ENCODE assay signal across 21 cellular contexts in genomic region chr2:14182227-14182946, GRCh38.
"Had no signal": no experiment of that assay in that cellular context is flagged by ENCODE, and none has a peak within 500 bp of the region (broad histone marks: within the 10 kb centered on the region; RNA-seq: fewer than 3 reads in every experiment).

No MANE protein-coding gene starts in this region.

- H3K27ac ChIP-seq: esophagus muscularis mucosa, foreskin keratinocyte, heart right ventricle, neutrophil, prostate gland, testis, transverse colon, uterus had no signal

- H3K4me1 ChIP-seq: esophagus muscularis mucosa, foreskin keratinocyte, heart right ventricle, prostate gland, testis, transverse colon, uterus had no signal

- ATAC-seq: activated T-cell treated with anti-CD3 and anti-CD28 coated beads, Interleukin-2, amount 50 U/mL, for 4 hours; foreskin keratinocyte; stimulated activated naive CD8-positive, alpha-beta T cell treated with anti-CD3 and anti-CD28 coated beads, Interleukin-15, Interleukin-2, amounts not matched to agents 100 U/mL and 50 U/mL, for 24 hours; WTC11 had no signal

- H3K4me3 ChIP-seq: esophagus muscularis mucosa, heart right ventricle, prostate gland, smooth muscle cell, testis, transverse colon, uterus had no signal

- H3K36me3 ChIP-seq: esophagus muscularis mucosa, heart right ventricle, neutrophil, prostate gland, transverse colon, uterus had no signal

- DNase-seq: activated CD4-positive, alpha-beta memory T cell treated with anti-CD3 and anti-CD28 coated beads, Interleukin-2, amount 10 ng/mL, durations not matched to agents 7 days and 5 days; activated CD4-positive, alpha-beta T cell treated with anti-CD3 and anti-CD28 coated beads for 1 hour; activated CD4-positive, alpha-beta T cell treated with anti-CD3 and anti-CD28 coated beads, Interleukin-2, amount 10 ng/mL, durations not matched to agents 7 days and 5 days; activated T-cell treated with anti-CD3 and anti-CD28 coated beads, Interleukin-2, amount 50 U/mL, for 4 hours; dermis blood vessel endothelial cell; effector CD4-positive, alpha-beta T cell; foreskin keratinocyte; heart right ventricle; retina; stimulated activated CD4-positive, alpha-beta T cell treated with anti-CD3 and anti-CD28 coated beads, Interleukin-15, amount 100 ng/mL, for 24 hours; stimulated activated CD4-positive, alpha-beta T cell treated with anti-CD3 and anti-CD28 coated beads, Interleukin-2, amount 100 ng/mL, for 24 hours; stimulated activated naive CD8-positive, alpha-beta T cell treated with anti-CD3 and anti-CD28 coated beads, Interleukin-15, Interleukin-2, amounts not matched to agents 100 U/mL and 50 U/mL, for 24 hours; T-helper 2 cell; testis; transverse colon; uterus had no signal

- H3K9me3 ChIP-seq: esophagus muscularis mucosa, neutrophil, prostate gland, testis, transverse colon, uterus had no signal

- H3K27me3 ChIP-seq: esophagus muscularis mucosa, foreskin keratinocyte, heart right ventricle, neutrophil, testis, transverse colon, uterus had no signal
